1 cellular context compared by ENCODE assay signal in the genomic region with DNA sequence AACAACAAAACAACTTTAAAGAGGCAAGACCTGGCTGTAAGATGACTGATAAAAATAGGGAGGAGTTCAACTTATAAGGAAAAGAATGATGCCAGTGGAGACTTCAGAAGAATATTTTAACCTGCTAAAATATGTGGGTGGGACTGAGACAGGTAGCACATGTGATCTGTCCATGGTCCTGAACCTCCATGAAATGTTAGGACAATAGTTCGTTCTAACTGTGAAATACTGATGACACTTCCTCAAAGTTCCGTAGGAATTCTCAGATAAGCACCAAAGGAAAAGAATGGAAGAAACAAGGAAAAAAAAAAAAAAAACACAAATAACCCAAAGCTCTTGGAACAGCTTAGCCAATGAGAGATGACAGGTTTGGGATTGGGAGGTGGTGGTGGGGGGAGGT.
TF ChIP-seq lines count a peak whose summit lies in the region.

No MANE protein-coding gene starts in this region.

TF ChIP-seq in Ishikawa, 13 proteins besides CTCF, POLR2A, EP300 and RAD21 (continued from another document):
- no peak for TF ChIP-seq CREB1 (IDR thresholded peaks at IDR 0.05; ENCODE audit: low read depth)
